ENCODE assay signal across 8 cellular contexts in genomic region chr12:49644620-49644994, GRCh38. TPM values are rescaled to one million over a fixed set of nuclear protein-coding genes. Genes with fewer than 3 reads are reported as not detected.
DNase-seq lines count a peak whose midpoint lies in the region; ATAC-seq, FAIRE-seq and TF ChIP-seq lines count a peak whose summit lies in the region.

No MANE protein-coding gene starts in this region.

- TF ChIP-seq CTCF in bronchial epithelial cell (IDR thresholded peaks at IDR 0.05; ENCODE audit: insufficient read depth, low read length, severe bottlenecking): peak; percentile 91
- TF ChIP-seq CTCF in kidney (IDR thresholded peaks at IDR 0.05; ENCODE audit: borderline replicate concordance, extremely low read depth, insufficient read depth): peak; percentile 92

- H3K27ac ChIP-seq in kidney (ENCODE audit: low read depth in 2 of 2, low read length in 2 of 2): no peak overlapping the region

- DNase-seq in ACHN (peak; percentile 79), NCI-H2107 treated with DMSO at 0.1 percent for 48 hours (lab: John Stamatoyannopoulos, UW; ENCODE audit: unreplicated experiment) (peak; percentile 40), bronchial epithelial cell (ENCODE audit: low read depth) (peak; percentile 55), kidney (peak; percentile 90)
- peak; percentile 64 for DNase-seq in activated CD4-positive, CD25-positive, alpha-beta regulatory T cell treated with anti-CD3 and anti-CD28 coated beads, Interleukin-2, amount 50 U/mL, for 16 hours (ENCODE audit: low read depth, low spot score)
- peak; percentile 76 for DNase-seq in stimulated activated CD4-positive, alpha-beta T cell treated with anti-CD3 and anti-CD28 coated beads, Interleukin-1b, Interleukin-23, amount 100 ng/mL, for 48 hours

- no peaks in the 10 kb centered on the region for H3K27me3 ChIP-seq in bronchial epithelial cell (ENCODE audit: control insufficient read depth, insufficient read depth, low read length)

- intact Hi-C loops in kidney (cut with DNase I): loop anchor here (5.0 kb wide), 1 partner anchor 63 kb away; the partner anchor contains the start of gene FMNL3

- in situ Hi-C loops in ACHN (cut with HindIII; ENCODE audit: low pct_ligation_motif_present, low pct_unique_long_range_greater_than_20kb, low sequenced_read_pairs): no loop called here

- no peak overlapping the region for H3K9ac ChIP-seq in kidney (ENCODE audit: low read length in 2 of 2)

- H3K36me3 ChIP-seq in bronchial epithelial cell (ENCODE audit: control insufficient read depth, insufficient read depth, low read length): peaks cover 6% of the 10 kb centered on the region
- H3K36me3 ChIP-seq in kidney (ENCODE audit: control insufficient read depth in 1 of 2, insufficient read depth in 2 of 2, low read length in 2 of 2): peaks cover 18 to 22% of the 10 kb centered on the region in 2 donors

- H3K4me3 ChIP-seq in bronchial epithelial cell (ENCODE audit: low read depth, low read length) (no peak overlapping the region), kidney (ENCODE audit: low read length in 2 of 2) (no peak overlapping the region)

- H3K9me3 ChIP-seq in kidney (ENCODE audit: control insufficient read depth in 1 of 2, low read length in 2 of 2): no peaks in the 10 kb centered on the region

- FAIRE-seq in bronchial epithelial cell (lab: Jason Lieb, UNC) (no peak), kidney (lab: Jason Lieb, UNC) (no peak)

- ATAC-seq in GM18909 (IDR thresholded peaks at IDR 0.05; ENCODE audit: poor library complexity, unreplicated experiment): peak; percentile 54
- no peak for ATAC-seq in GM19328 (IDR thresholded peaks at IDR 0.05; ENCODE audit: unreplicated experiment)

- H3K4me1 ChIP-seq in kidney (ENCODE audit: control insufficient read depth in 1 of 2, insufficient read depth in 1 of 2, low read depth in 1 of 2, low read length in 2 of 2): peaks cover 3 to 23% of the 10 kb centered on the region in 2 donors

RNA-seq across cellular contexts. Expression of gene PRPF40B, which starts 21.2 kb away (rescaled TPM):
- 16.3 and 21.4 TPM in 2 replicates for total RNA-seq in bronchial epithelial cell
- total RNA-seq in kidney: 33.3 TPM
- 20.1 TPM for polyA plus RNA-seq in kidney (ENCODE audit: insufficient read depth, low read depth, low replicate concordance)

RNA-seq across cellular contexts. Expression of gene FAM186B, which starts 39.2 kb away (rescaled TPM):
- total RNA-seq in bronchial epithelial cell (0.13 and 0.26 TPM in 2 replicates), kidney (0.85 TPM)
- polyA plus RNA-seq in kidney (ENCODE audit: insufficient read depth, low read depth, low replicate concordance): 0.34 TPM

Comparison
In these comparisons a context has a peak if more than half of its experiments do, and no peak if none do; other contexts are left out.
1. DNase-seq: peak in every context shown above with its lines; median percentile 90 in kidney; 79 in ACHN; 76 in stimulated activated CD4-positive, alpha-beta T cell treated with anti-CD3 and anti-CD28 coated beads, Interleukin-1b, Interleukin-23, amount 100 ng/mL, for 48 hours; 64 in activated CD4-positive, CD25-positive, alpha-beta regulatory T cell treated with anti-CD3 and anti-CD28 coated beads, Interleukin-2, amount 50 U/mL, for 16 hours; 55 in bronchial epithelial cell; 40 in NCI-H2107 treated with DMSO at 0.1 percent for 48 hours.